In genomic region chr6:125110056-125110455, GRCh38 we compare ENCODE assay signal across 5 cellular contexts.
"Had no signal": no experiment of that assay in that cellular context is flagged by ENCODE, and none has a peak within 500 bp of the region (broad histone marks: within the 10 kb centered on the region; RNA-seq: fewer than 3 reads in every experiment).

No MANE protein-coding gene starts in this region.

- H3K27ac ChIP-seq: HL-60 had no signal

- DNase-seq: IMR-90, KBM-7, KG1 had no signal

- H3K4me3 ChIP-seq: K562 had no signal
